In the genomic region with DNA sequence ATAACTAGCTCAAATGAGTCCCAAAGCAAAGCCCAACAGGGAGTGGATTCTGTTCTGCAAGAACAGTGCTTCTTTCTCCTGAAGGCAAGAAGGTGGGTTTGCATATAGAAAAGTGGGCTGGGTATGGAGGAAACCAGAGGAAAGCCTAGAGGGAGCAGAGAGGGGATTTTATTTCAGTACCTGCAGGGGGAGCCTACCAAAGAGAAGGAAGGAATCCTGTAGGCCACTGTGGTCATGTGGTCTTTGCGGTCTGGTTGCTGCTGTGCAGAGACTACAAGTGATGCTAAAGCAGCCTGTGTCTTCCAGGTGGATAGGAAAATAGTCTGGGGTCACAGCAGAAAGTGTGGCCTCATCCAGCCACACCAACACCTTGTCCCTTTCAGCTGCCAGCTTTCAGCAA, we compare ENCODE assay signal across 1 cellular context.
TF ChIP-seq lines count a peak whose summit lies in the region.

No MANE protein-coding gene starts in this region.

TF ChIP-seq in H1, 55 proteins besides CTCF, POLR2A, EP300 and RAD21:
- TF ChIP-seq, protein P1, sequence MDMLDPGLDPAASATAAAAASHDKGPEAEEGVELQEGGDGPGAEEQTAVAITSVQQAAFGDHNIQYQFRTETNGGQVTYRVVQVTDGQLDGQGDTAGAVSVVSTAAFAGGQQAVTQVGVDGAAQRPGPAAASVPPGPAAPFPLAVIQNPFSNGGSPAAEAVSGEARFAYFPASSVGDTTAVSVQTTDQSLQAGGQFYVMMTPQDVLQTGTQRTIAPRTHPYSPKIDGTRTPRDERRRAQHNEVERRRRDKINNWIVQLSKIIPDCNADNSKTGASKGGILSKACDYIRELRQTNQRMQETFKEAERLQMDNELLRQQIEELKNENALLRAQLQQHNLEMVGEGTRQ (IDR thresholded peaks at IDR 0.05; ENCODE audit: low read length) = peak; percentile 79
- TF ChIP-seq SUZ12 (IDR thresholded peaks at IDR 0.05; ENCODE audit: low read length) = no peak
- no peak for TF ChIP-seq CHD7 (IDR thresholded peaks at IDR 0.05; ENCODE audit: insufficient replicate concordance, low read length)
- no peak for TF ChIP-seq NRF1 (IDR thresholded peaks at IDR 0.05; ENCODE audit: low read depth, low read length)
- TF ChIP-seq SIRT6 (IDR thresholded peaks at IDR 0.05; ENCODE audit: low read length) = no peak
- TF ChIP-seq, protein P2, sequence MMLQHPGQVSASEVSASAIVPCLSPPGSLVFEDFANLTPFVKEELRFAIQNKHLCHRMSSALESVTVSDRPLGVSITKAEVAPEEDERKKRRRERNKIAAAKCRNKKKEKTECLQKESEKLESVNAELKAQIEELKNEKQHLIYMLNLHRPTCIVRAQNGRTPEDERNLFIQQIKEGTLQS (IDR thresholded peaks at IDR 0.05; ENCODE audit: insufficient read depth, low read depth, low read length) = 0 out of 2 replicates have a peak, but pooled peaks have one; percentile 37
- no peak for TF ChIP-seq GTF2F1 (IDR thresholded peaks at IDR 0.05; ENCODE audit: borderline replicate concordance, low read depth, low read length)
